Comparison of ENCODE assay signal across 9 cellular contexts in genomic region chr11:35163209-35163608, GRCh38. TPM values are rescaled to one million over a fixed set of nuclear protein-coding genes. Genes with fewer than 3 reads are reported as not detected.
DNase-seq lines count a peak whose midpoint lies in the region; ATAC-seq and TF ChIP-seq lines count a peak whose summit lies in the region.
"Had no signal": no experiment of that assay in that cellular context is flagged by ENCODE, and none has a peak within 500 bp of the region (broad histone marks: within the 10 kb centered on the region; RNA-seq: fewer than 3 reads in every experiment).

No MANE protein-coding gene starts in this region.

- no peaks in the 10 kb centered on the region for H3K9me3 Mint-ChIP-seq in activated CD4-positive, alpha-beta T cell treated with anti-CD3 and anti-CD28 coated beads for 36 hours (ENCODE audit: low read depth)

- H3K4me1 ChIP-seq in fibroblast of lung (ENCODE audit: control insufficient read depth, extremely low read depth, insufficient read depth, low read length) (peaks cover 71% of the 10 kb centered on the region), tibial artery (peaks cover 0 to 99% (median 76%) of the 10 kb centered on the region in 4 donors)

- POLR2A ChIA-PET in activated CD4-positive, alpha-beta T cell treated with anti-CD3 and anti-CD28 coated beads for 36 hours (lab: Charles Lee), result interaction anchor here (0.9 to 1.8 kb wide), 4 partner anchors 12 to 19 kb away, joined by 3 to 13 read pairs (median 4); no protein-coding TSS in a partner anchor

- no peak overlapping the region for H3K4me3 ChIP-seq in fibroblast of lung (replicated peaks in 1 of 4; ENCODE audit: control extremely low read depth in 1 of 4, insufficient read depth in 1 of 4, low read depth in 3 of 4, low read length in 4 of 4)
- no peak overlapping the region for H3K4me3 ChIP-seq in tibial artery

- H3K4me2 ChIP-seq in fibroblast of lung (ENCODE audit: extremely low read depth, insufficient read depth, low read length), result no peak overlapping the region

- no peak overlapping the region for H3K9ac ChIP-seq in fibroblast of lung (ENCODE audit: insufficient read depth, low read length)

- intact Hi-C loops in activated CD4-positive, alpha-beta T cell treated with anti-CD3 and anti-CD28 coated beads for 36 hours (cut with DNase I, micrococcal nuclease), result loop anchor here in 1 of 2 experiments (5.0 kb wide), 1 partner anchor 246 kb away; the partner anchor contains the start of genes APIP and PDHX
- intact Hi-C loops in tibial artery (cut with DNase I; ENCODE audit: low total_unique reads), result no loop called here

- H3K36me3 ChIP-seq in fibroblast of lung (ENCODE audit: control insufficient read depth, insufficient read depth, low read length) (no peaks in the 10 kb centered on the region), tibial artery (no peaks in the 10 kb centered on the region)

- peak overlapping the region; percentile 24 for H3K4me3 Mint-ChIP-seq in activated CD4-positive, alpha-beta T cell treated with anti-CD3 and anti-CD28 coated beads for 36 hours

- no peak overlapping the region for H2AFZ ChIP-seq in fibroblast of lung (ENCODE audit: low read length)

- CTCF ChIA-PET in activated CD4-positive, alpha-beta T cell treated with anti-CD3 and anti-CD28 coated beads for 36 hours (lab: Charles Lee), result interaction anchor here (0.8 to 8.6 kb wide), 18 partner anchors 9 to 542 kb away, joined by 3 to 56 read pairs (median 5); no protein-coding TSS in a partner anchor

- H3K27me3 ChIP-seq in fibroblast of lung (ENCODE audit: control insufficient read depth, insufficient read depth, low read length), result no peaks in the 10 kb centered on the region
- no peaks in the 10 kb centered on the region for H3K27me3 ChIP-seq in tibial artery

- peaks cover 100% of the 10 kb centered on the region for H3K79me2 ChIP-seq in fibroblast of lung (ENCODE audit: control insufficient read depth, insufficient read depth, low read length)

- TF ChIP-seq CTCF in fibroblast of lung (conservative IDR thresholded peaks at IDR 0.05 in 1 of 2, IDR thresholded peaks at IDR 0.05 in 1 of 2; ENCODE audit: low read depth in 1 of 2, low read length in 2 of 2) (no peak), tibial artery (IDR thresholded peaks at IDR 0.05) (no peak)

- no peak for DNase-seq in activated CD4-positive, alpha-beta T cell treated with anti-CD3 and anti-CD28 coated beads for 36 hours
- no peak for DNase-seq in activated CD4-positive, alpha-beta T cell treated with anti-CD3 and anti-CD28 coated beads for 1 hour
- DNase-seq in fibroblast of lung (ENCODE audit: low read depth in 2 of 2) (peak in 1 of 2 donors; percentile 59), tibial artery (no peak), mucosa of gallbladder (ENCODE audit: low spot score) (no peak), NCI-H146 treated with DMSO at 0.1 percent for 48 hours (lab: John Stamatoyannopoulos, UW; ENCODE audit: unreplicated experiment) (no peak)
- no peak for DNase-seq in central memory CD4-positive, alpha-beta T cell
- DNase-seq: activated CD8-positive, alpha-beta memory T cell treated with anti-CD3 and anti-CD28 coated beads for 24 hours had no signal

- no peak for ATAC-seq in activated CD4-positive, alpha-beta T cell treated with anti-CD3 and anti-CD28 coated beads for 36 hours
- peak; percentile 22 for ATAC-seq in SK-N-SH treated with all-trans-retinoic acid at 6 μM for 48 hours

- H4K20me1 ChIP-seq in fibroblast of lung (ENCODE audit: control insufficient read depth, extremely low read depth, insufficient read depth, low read length), result peaks cover 4% of the 10 kb centered on the region

- no peaks in the 10 kb centered on the region for H3K27me3 Mint-ChIP-seq in activated CD4-positive, alpha-beta T cell treated with anti-CD3 and anti-CD28 coated beads for 36 hours

- peaks cover 100% of the 10 kb centered on the region for H3K4me1 Mint-ChIP-seq in activated CD4-positive, alpha-beta T cell treated with anti-CD3 and anti-CD28 coated beads for 36 hours

- peak overlapping the region; percentile 98 for H3K27ac Mint-ChIP-seq in activated CD4-positive, alpha-beta T cell treated with anti-CD3 and anti-CD28 coated beads for 36 hours

- H3K27ac ChIP-seq in fibroblast of lung (ENCODE audit: insufficient read depth, low read length) (peak overlapping the region; percentile 87), tibial artery (peak overlapping the region; percentile 53 to 58)

- H3K36me3 Mint-ChIP-seq in activated CD4-positive, alpha-beta T cell treated with anti-CD3 and anti-CD28 coated beads for 36 hours (ENCODE audit: low read depth), result peaks cover 56% of the 10 kb centered on the region

- no peaks in the 10 kb centered on the region for H3K9me3 ChIP-seq in fibroblast of lung (ENCODE audit: control insufficient read depth, insufficient read depth, low read depth, low read length)
- H3K9me3 ChIP-seq in tibial artery, result no peaks in the 10 kb centered on the region

TF ChIP-seq in SK-N-SH treated with all-trans-retinoic acid at 6 μM for 48 hours, 23 proteins besides CTCF, POLR2A, EP300 and RAD21:
- no peak for TF ChIP-seq ZFP30 (CRISPR knock-in tag; IDR thresholded peaks at IDR 0.05)
- no peak for TF ChIP-seq ZNF8 (CRISPR knock-in tag; IDR thresholded peaks at IDR 0.05)
- no peak for TF ChIP-seq CSRNP3 (CRISPR knock-in tag; IDR thresholded peaks at IDR 0.05)
- no peak for TF ChIP-seq ZNF70 (CRISPR knock-in tag; IDR thresholded peaks at IDR 0.05)
- TF ChIP-seq TOX (CRISPR knock-in tag; IDR thresholded peaks at IDR 0.05; ENCODE audit: borderline replicate concordance), result no peak
- no peak for TF ChIP-seq RARB (CRISPR knock-in tag; IDR thresholded peaks at IDR 0.05)
- TF ChIP-seq ISL1 (CRISPR knock-in tag; IDR thresholded peaks at IDR 0.05), result no peak

RNA-seq across cellular contexts. Expression of gene CD44, which starts 24.2 kb away (rescaled TPM):
- total RNA-seq in activated CD4-positive, alpha-beta T cell treated with anti-CD3 and anti-CD28 coated beads for 36 hours, result 100 to 1,000 TPM; 357 to 435 TPM
- 446 and 660 TPM in 2 replicates for total RNA-seq in fibroblast of lung
- 980 and 2,078 TPM in 2 replicates for polyA plus RNA-seq in fibroblast of lung
- 599 and 1,130 TPM in 2 replicates for polyA plus RNA-seq in fibroblast of lung (2012)
- polyA minus RNA-seq in fibroblast of lung (ENCODE audit: low replicate concordance), result 898 and 1,775 TPM in 2 replicates
- 356 TPM for total RNA-seq in mucosa of gallbladder
